In the genomic region with DNA sequence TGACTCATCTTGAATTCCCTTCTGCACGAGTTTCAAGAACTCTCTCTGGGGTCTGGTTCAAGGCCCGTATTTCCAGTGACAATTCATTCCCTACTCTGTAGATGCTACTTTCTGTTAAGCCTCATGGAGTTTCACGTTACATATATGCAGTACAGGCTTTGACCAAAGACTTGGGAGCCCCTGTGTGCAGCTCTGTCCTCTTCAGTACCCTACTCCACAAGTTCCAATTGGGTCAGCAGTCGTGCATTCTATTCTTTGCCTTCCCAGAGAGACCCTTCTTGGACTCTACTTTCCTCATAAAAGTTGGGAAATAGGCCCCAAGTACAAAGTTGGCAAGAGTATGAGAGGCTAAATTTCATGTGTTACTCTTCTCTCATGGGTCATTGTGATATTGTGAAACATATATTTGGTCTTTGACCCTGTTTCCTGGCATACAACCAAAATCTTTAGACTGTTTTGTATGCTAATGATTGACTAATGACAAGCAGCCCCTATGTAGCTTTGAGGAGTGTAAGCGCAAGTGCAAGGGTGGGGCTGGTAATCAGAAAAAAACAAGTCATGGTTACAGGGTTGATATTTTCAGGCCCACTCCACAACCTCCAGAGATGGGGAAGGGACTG, we compare ENCODE assay signal across 35 cellular contexts. TPM values are rescaled to one million over a fixed set of nuclear protein-coding genes. Genes with fewer than 3 reads are reported as not detected.
"Had no signal": no experiment of that assay in that cellular context is flagged by ENCODE, and none has a peak within 500 bp of the region (broad histone marks: within the 10 kb centered on the region; RNA-seq: fewer than 3 reads in every experiment).

No MANE protein-coding gene starts in this region.

- H3K4me3 ChIP-seq: PC-9 had no signal

- ATAC-seq: activated naive CD8-positive, alpha-beta T cell treated with anti-CD3 and anti-CD28 coated beads, Interleukin-2, amount 50 U/mL, for 24 hours; activated T-cell treated with anti-CD3 and anti-CD28 coated beads, Interleukin-2, amount 50 U/mL, for 4 hours; Right ventricle myocardium inferior had no signal

- H2AFZ ChIP-seq: PC-9 had no signal

- DNase-seq: activated B cell treated with CpG ODN at 0.5 μM for 24 hours; activated CD4-positive, alpha-beta memory T cell treated with anti-CD3 and anti-CD28 coated beads for 36 hours; activated CD4-positive, alpha-beta T cell treated with anti-CD3 and anti-CD28 coated beads for 4 hours; activated CD4-positive, alpha-beta T cell treated with anti-CD3 and anti-CD28 coated beads, Interleukin-2, amount 50 U/mL, for 1 hour; activated CD4-positive, CD25-positive, alpha-beta regulatory T cell treated with anti-CD3 and anti-CD28 coated beads, Interleukin-2, amount 50 U/mL, for 72 hours; activated CD8-positive, alpha-beta memory T cell treated with anti-CD3 and anti-CD28 coated beads, Interleukin-2, amount 50 U/mL, for 4 hours; activated effector memory CD4-positive, alpha-beta T cell treated with Interleukin-2 at 50 U/mL for 16 hours; activated naive CD4-positive, alpha-beta T cell treated with anti-CD3 and anti-CD28 coated beads, Interleukin-2, amount 10 ng/mL, durations not matched to agents 7 days and 5 days; activated naive CD8-positive, alpha-beta T cell treated with anti-CD3 and anti-CD28 coated beads, Interleukin-2, amount 50 U/mL, for 24 hours; activated T-cell treated with anti-CD3 and anti-CD28 coated beads for 4 hours; activated T-cell treated with anti-CD3 and anti-CD28 coated beads, Interleukin-2, amount 50 U/mL, for 4 hours; anterior cingulate cortex; caudate nucleus; NCI-H1092 treated with DMSO at 0.1 percent for 48 hours; NCI-H1417; NCI-H146; NCI-H187; NCI-H2029 treated with DMSO at 0.1 percent for 48 hours; NCI-H2107; NCI-H2171; NCI-H510A; NCI-H526; NCI-H748 treated with DMSO at 0.1 percent for 48 hours; NK-92 treated with Interleukin-12 subunit alpha and Interleukin-12 subunit beta, amount 100 ng/mL, for 24 hours; SIG-M5; SW 1271; T-helper 1 cell; T-helper 2 cell; T-helper 9 cell had no signal

- H3K27ac ChIP-seq: PC-9, RWPE1, VCaP had no signal

- H3K4me2 ChIP-seq: PC-9 had no signal

RNA-seq across cellular contexts. Expression of a gene that starts 16.1 kb away (rescaled TPM):
- total RNA-seq: activated CD4-positive, alpha-beta memory T cell treated with anti-CD3 and anti-CD28 coated beads for 36 hours; activated T-cell treated with anti-CD3 and anti-CD28 coated beads, Interleukin-2, amount 50 U/mL, for 4 hours; activated T-helper 1 cell treated with anti-CD3 and anti-CD28 coated beads, Interleukin-12 subunit alpha, Interleukin-12 subunit beta, Interleukin-2, Interleukin-4 antibody, amounts not matched to agents 30 ng/mL and 10 ng/mL and 1 ng/mL, durations not matched to agents 14 hours and 24 hours and 36 hours; bronchial epithelial cell had no signal
